ENCODE assay signal across 20 cellular contexts in the genomic region with DNA sequence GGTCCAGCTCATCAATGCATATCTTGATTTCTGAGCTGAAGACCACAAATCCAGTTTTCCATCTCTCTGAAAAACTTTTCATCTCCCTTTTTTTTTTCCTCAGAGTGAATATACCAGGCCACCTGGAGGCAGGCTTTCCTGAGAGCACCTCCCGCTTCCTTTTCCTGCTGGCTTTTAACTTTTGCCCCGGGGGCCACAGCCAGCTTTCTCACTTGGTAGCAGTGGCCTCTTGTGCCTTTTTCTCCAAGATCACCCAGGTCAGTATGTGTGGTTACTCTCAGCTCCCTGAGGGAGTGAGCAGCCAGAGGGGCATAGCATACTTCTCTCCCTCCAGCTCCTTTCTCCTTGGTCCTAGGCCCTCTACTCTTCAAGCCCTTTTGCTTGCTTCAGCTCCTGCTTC. TPM values are rescaled to one million over a fixed set of nuclear protein-coding genes. Genes with fewer than 3 reads are reported as not detected.
A peak's percentile ranks its signal among the peaks of the same experiment; 100 is the strongest.
DNase-seq lines count a peak whose midpoint lies in the region; ATAC-seq and TF ChIP-seq lines count a peak whose summit lies in the region.
"Had no signal": no experiment of that assay in that cellular context is flagged by ENCODE, and none has a peak within 500 bp of the region (broad histone marks: within the 10 kb centered on the region; RNA-seq: fewer than 3 reads in every experiment).

A gene with protein sequence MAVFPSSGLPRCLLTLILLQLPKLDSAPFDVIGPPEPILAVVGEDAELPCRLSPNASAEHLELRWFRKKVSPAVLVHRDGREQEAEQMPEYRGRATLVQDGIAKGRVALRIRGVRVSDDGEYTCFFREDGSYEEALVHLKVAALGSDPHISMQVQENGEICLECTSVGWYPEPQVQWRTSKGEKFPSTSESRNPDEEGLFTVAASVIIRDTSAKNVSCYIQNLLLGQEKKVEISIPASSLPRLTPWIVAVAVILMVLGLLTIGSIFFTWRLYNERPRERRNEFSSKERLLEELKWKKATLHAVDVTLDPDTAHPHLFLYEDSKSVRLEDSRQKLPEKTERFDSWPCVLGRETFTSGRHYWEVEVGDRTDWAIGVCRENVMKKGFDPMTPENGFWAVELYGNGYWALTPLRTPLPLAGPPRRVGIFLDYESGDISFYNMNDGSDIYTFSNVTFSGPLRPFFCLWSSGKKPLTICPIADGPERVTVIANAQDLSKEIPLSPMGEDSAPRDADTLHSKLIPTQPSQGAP (plus strand): TSS at position 202 of the 400 bp plus-strand sequence. CDS start 984 bp downstream, outside the sequence.

- H3K4me1 Mint-ChIP-seq in T-helper 1 cell treated with Interleukin-12 subunit alpha and Interleukin-12 subunit beta and Interleukin-4 antibody, amounts not matched to agents 30 μg/mL and 1 μg/mL, for 36 hours (ENCODE audit: low read depth) = peaks cover 23% of the 10 kb centered on the region
- H3K4me1 Mint-ChIP-seq in neural progenitor cell = peaks cover 8% of the 10 kb centered on the region

- no peak for DNase-seq in T-helper 1 cell
- no peak for DNase-seq in hepatocyte (ENCODE audit: low spot score)
- DNase-seq in neural progenitor cell (ENCODE audit: low spot score) = no peak
- DNase-seq in NCI-H2029 treated with DMSO at 0.1 percent for 48 hours (lab: John Stamatoyannopoulos, UW) = no peak
- no peak for DNase-seq in sciatic nerve (ENCODE audit: low spot score)
- no peak for DNase-seq in NCI-H146 (lab: John Stamatoyannopoulos, UW)
- DNase-seq: activated CD4-positive, CD25-positive, alpha-beta regulatory T cell treated with anti-CD3 and anti-CD28 coated beads, Interleukin-2, amount 50 U/mL, for 72 hours; caudate nucleus; effector CD4-positive, alpha-beta T cell; EL; NCI-H1105 treated with DMSO at 0.1 percent for 48 hours; sigmoid colon; stimulated activated CD4-positive, alpha-beta T cell treated with anti-CD3 and anti-CD28 coated beads, Interleukin-2, amount 100 ng/mL, for 48 hours; transverse colon had no signal

- H3K27me3 Mint-ChIP-seq in T-helper 1 cell treated with Interleukin-12 subunit alpha and Interleukin-12 subunit beta and Interleukin-4 antibody, amounts not matched to agents 30 μg/mL and 1 μg/mL, for 36 hours (ENCODE audit: low read depth) = peaks cover 50% of the 10 kb centered on the region
- peaks cover 29% of the 10 kb centered on the region for H3K27me3 Mint-ChIP-seq in neural progenitor cell (ENCODE audit: insufficient read depth, low read depth)

- H3K9me3 ChIP-seq in Loucy (ENCODE audit: insufficient read depth, low read depth, low read length) (no peaks in the 10 kb centered on the region), hepatocyte (ENCODE audit: low read depth) (no peaks in the 10 kb centered on the region), neural progenitor cell (ENCODE audit: low read depth) (no peaks in the 10 kb centered on the region)
- H3K9me3 ChIP-seq: sigmoid colon, transverse colon had no signal

- WGBS in hepatocyte (ENCODE audit: low lambda C conversion rate, missing lambda C conversion rate) = 54% methylated on average over 2 of the region's 2 CpGs

- H3K27ac Mint-ChIP-seq in T-helper 1 cell treated with Interleukin-12 subunit alpha and Interleukin-12 subunit beta and Interleukin-4 antibody, amounts not matched to agents 30 μg/mL and 1 μg/mL, for 36 hours = no peak within 1 kb of the TSS
- no peak within 1 kb of the TSS for H3K27ac Mint-ChIP-seq in neural progenitor cell

- H3K27me3 ChIP-seq in Loucy (ENCODE audit: insufficient read depth, low read length, poor library complexity, severe bottlenecking) (no peaks in the 10 kb centered on the region), hepatocyte (peaks cover 26% of the 10 kb centered on the region), neural progenitor cell (peaks cover 63% of the 10 kb centered on the region)

- H3K36me3 ChIP-seq in Loucy (ENCODE audit: insufficient read depth, low read length) = no peaks in the 10 kb centered on the region
- no peaks in the 10 kb centered on the region for H3K36me3 ChIP-seq in hepatocyte (replicated peaks; ENCODE audit: insufficient read depth, low read depth)
- H3K36me3 ChIP-seq in neural progenitor cell = no peaks in the 10 kb centered on the region
- H3K36me3 ChIP-seq: sigmoid colon, transverse colon had no signal

- H4K20me1 ChIP-seq in Loucy (ENCODE audit: insufficient read depth, low read length, poor library complexity, severe bottlenecking) (no peaks in the 10 kb centered on the region), hepatocyte (ENCODE audit: insufficient read depth, poor library complexity, severe bottlenecking) (no peaks in the 10 kb centered on the region), neural progenitor cell (ENCODE audit: low read depth) (no peaks in the 10 kb centered on the region)

- peaks cover 28% of the 10 kb centered on the region for H3K4me1 ChIP-seq in Loucy (ENCODE audit: insufficient read depth, low read length, poor library complexity, severe bottlenecking)
- H3K4me1 ChIP-seq in hepatocyte (ENCODE audit: insufficient read depth) = no peaks in the 10 kb centered on the region
- peaks cover 14% of the 10 kb centered on the region for H3K4me1 ChIP-seq in neural progenitor cell

- H3K4me2 ChIP-seq in Loucy (ENCODE audit: low read depth, low read length, poor library complexity, severe bottlenecking) (peak within 1 kb of the TSS; percentile 38), hepatocyte (peak within 1 kb of the TSS; percentile 85), neural progenitor cell (peak within 1 kb of the TSS; percentile 84)

- peaks cover 4% of the 10 kb centered on the region for H3K36me3 Mint-ChIP-seq in T-helper 1 cell treated with Interleukin-12 subunit alpha and Interleukin-12 subunit beta and Interleukin-4 antibody, amounts not matched to agents 30 μg/mL and 1 μg/mL, for 36 hours (ENCODE audit: low read depth)
- H3K36me3 Mint-ChIP-seq in neural progenitor cell = no peaks in the 10 kb centered on the region

- H3K27ac ChIP-seq in hepatocyte (no peak within 1 kb of the TSS), neural progenitor cell (no peak within 1 kb of the TSS)
- H3K27ac ChIP-seq: 22Rv1, C4-2B, sigmoid colon, transverse colon had no signal

- peak within 1 kb of the TSS; percentile 20 for H3K4me3 Mint-ChIP-seq in T-helper 1 cell treated with Interleukin-12 subunit alpha and Interleukin-12 subunit beta and Interleukin-4 antibody, amounts not matched to agents 30 μg/mL and 1 μg/mL, for 36 hours
- peak within 1 kb of the TSS; percentile 80 for H3K4me3 Mint-ChIP-seq in neural progenitor cell

- peak within 1 kb of the TSS; percentile 38 for H3K9ac ChIP-seq in Loucy (ENCODE audit: low read depth, low read length, poor library complexity, severe bottlenecking)
- H3K9ac ChIP-seq in neural progenitor cell = no peak within 1 kb of the TSS

- H3K9me3 Mint-ChIP-seq in T-helper 1 cell treated with Interleukin-12 subunit alpha and Interleukin-12 subunit beta and Interleukin-4 antibody, amounts not matched to agents 30 μg/mL and 1 μg/mL, for 36 hours = no peaks in the 10 kb centered on the region
- H3K9me3 Mint-ChIP-seq in neural progenitor cell = no peaks in the 10 kb centered on the region

- H3K9me2 ChIP-seq in Loucy (replicated peaks; ENCODE audit: low read depth, low read length) (no peaks in the 10 kb centered on the region), hepatocyte (replicated peaks; ENCODE audit: insufficient read depth) (no peaks in the 10 kb centered on the region)

- no peak for ATAC-seq in sciatic nerve

- no peak within 1 kb of the TSS for H3K4me3 ChIP-seq in Loucy (ENCODE audit: low read length, poor library complexity, severe bottlenecking)
- H3K4me3 ChIP-seq in hepatocyte = no peak within 1 kb of the TSS
- H3K4me3 ChIP-seq in neural progenitor cell = peak within 1 kb of the TSS; percentile 45

- H2AFZ ChIP-seq in Loucy (ENCODE audit: low read length) (peak within 1 kb of the TSS; percentile 62), hepatocyte (no peak within 1 kb of the TSS), neural progenitor cell (replicated peaks) (peak within 1 kb of the TSS; percentile 97)

- H3F3A ChIP-seq in Loucy (ENCODE audit: low read depth) (no peaks in the 10 kb centered on the region), neural progenitor cell (ENCODE audit: low read depth) (no peaks in the 10 kb centered on the region)

- intact Hi-C loops in sciatic nerve (cut with DNase I) = no loop called here

- TF ChIP-seq CTCF in Loucy (conservative IDR thresholded peaks at IDR 0.05; ENCODE audit: low read length) (no peak), hepatocyte (IDR thresholded peaks at IDR 0.05; ENCODE audit: poor library complexity) (no peak), neural progenitor cell (IDR thresholded peaks at IDR 0.05) (no peak)

- H3K79me2 ChIP-seq in Loucy (ENCODE audit: insufficient read depth, low read length) (no peaks in the 10 kb centered on the region), hepatocyte (no peaks in the 10 kb centered on the region), neural progenitor cell (ENCODE audit: low read depth) (no peaks in the 10 kb centered on the region)

RNA-seq across cellular contexts. Expression of the gene that starts here (rescaled TPM):
- 0.60 and 0.84 TPM in 2 replicates for total RNA-seq in hepatocyte
- 0.15 and 0.59 TPM in 2 replicates for polyA plus RNA-seq in hepatocyte
- total RNA-seq in neural progenitor cell (ENCODE audit: low replicate concordance) = not detected in 2 replicates
- not detected for total RNA-seq in sciatic nerve
- total RNA-seq: lung microvascular endothelial cell, RPMI7951 had no signal
